Comparison of ENCODE assay signal across 1 cellular context in the genomic region with DNA sequence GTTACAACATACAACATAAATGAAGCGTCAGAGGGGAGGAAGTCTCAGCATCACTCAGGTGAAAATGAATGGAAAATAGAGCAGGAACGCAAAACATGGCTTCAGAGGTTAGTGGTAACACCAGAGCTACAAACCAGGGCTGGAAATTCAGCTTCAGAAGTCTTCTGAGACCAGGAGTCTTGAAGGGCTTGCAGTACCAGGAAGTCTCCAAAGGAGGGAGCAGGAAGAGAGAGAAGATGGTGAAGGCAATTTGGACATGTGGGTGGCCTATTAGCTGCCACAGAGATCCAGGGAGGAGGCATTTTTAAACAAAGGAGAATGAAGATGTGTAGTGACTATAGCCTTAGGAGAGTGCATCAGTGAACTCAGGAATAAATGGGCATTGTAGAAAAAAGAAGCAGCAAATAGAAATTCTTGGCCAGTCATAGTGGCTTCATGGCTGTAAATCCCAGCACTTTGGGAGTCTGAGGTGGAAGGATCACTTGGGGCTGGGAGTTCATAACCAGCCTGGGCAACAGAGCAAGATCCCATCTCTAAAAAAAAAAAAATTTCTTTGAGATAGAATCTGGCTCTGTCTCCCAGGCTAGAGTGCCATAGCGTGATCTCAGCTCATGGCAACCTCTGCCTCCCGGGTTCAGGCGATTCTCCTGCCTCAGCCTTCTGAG.
TF ChIP-seq lines count a peak whose summit lies in the region.

No MANE protein-coding gene starts in this region.

TF ChIP-seq in GM12878, 131 proteins besides CTCF, POLR2A, EP300 and RAD21 (continued from another document):
- TF ChIP-seq YY1 (IDR thresholded peaks at IDR 0.05; ENCODE audit: low read depth, low read length) = peak; percentile 67; the same call in 1 of the 2 replicates
TF ChIP-seq in GM12878: peak in this region for 2.
